ENCODE assay signal across 15 cellular contexts in the genomic region with DNA sequence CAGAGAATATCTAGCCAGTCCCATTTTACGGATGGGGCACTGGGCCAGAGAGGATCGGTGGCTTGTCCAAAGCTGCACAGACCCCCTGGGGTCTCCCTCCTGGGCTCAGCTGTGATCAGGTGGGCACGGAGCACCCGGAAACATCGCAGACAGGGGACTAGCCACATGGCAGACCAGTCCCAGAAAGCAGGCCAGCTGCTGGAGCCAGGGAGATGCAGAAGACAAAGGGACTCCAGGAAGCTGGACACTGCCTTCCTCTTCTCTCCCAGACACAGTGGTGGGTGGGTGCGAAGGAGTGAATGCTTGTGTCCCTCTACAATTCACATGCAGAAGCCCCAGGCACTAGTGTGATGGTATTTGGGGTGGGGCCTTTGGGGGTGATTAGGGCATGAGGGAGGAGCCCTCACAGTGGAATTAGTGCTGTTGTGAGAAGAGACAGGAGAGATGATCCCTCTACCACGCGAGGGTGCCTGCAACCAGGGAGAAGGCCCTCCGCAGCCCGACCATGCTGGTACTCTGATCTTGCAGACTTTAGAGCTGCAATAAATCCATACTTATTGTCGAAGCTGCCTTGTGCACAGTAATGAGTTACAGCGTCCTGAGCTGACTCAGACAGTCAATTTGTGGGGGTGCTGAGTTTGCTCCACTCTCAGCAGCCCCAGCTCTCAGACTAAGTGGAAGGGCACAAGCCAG.
DNase-seq lines count a peak whose midpoint lies in the region; ATAC-seq and TF ChIP-seq lines count a peak whose summit lies in the region.
"Had no signal": no experiment of that assay in that cellular context is flagged by ENCODE, and none has a peak within 500 bp of the region (broad histone marks: within the 10 kb centered on the region; RNA-seq: fewer than 3 reads in every experiment).

No MANE protein-coding gene starts in this region.

- intact Hi-C loops in left cardiac atrium (cut with DNase I): no loop called here
- intact Hi-C loops in breast epithelium (cut with DNase I; ENCODE audit: low total_unique reads): loop anchor here (2.0 kb wide), 1 partner anchor 17 kb away; no protein-coding TSS in a partner anchor

- ATAC-seq in left cardiac atrium: peak; percentile 9 to 51
- ATAC-seq: activated naive CD8-positive, alpha-beta T cell treated with anti-CD3 and anti-CD28 coated beads, Interleukin-2, amount 50 U/mL, for 24 hours; stimulated activated effector memory CD8-positive, alpha-beta T cell treated with anti-CD3 and anti-CD28 coated beads, Interleukin-12 subunit alpha, Interleukin-12 subunit beta, amount 100 ng/mL, for 72 hours had no signal

- peaks cover 10% of the 10 kb centered on the region for H3K27me3 Mint-ChIP-seq in osteocyte (ENCODE audit: unreplicated experiment)
- H3K27me3 Mint-ChIP-seq: activated naive CD8-positive, alpha-beta T cell treated with anti-CD3 and anti-CD28 coated beads, Interleukin-2, amount 50 U/mL, for 24 hours had no signal

- peaks cover 10% of the 10 kb centered on the region for H3K4me1 ChIP-seq in NT2/D1 (ENCODE audit: insufficient read depth, insufficient read length)
- H3K4me1 ChIP-seq in breast epithelium: peaks cover 7 to 12% of the 10 kb centered on the region in 2 donors

- no peak overlapping the region for H3K4me3 Mint-ChIP-seq in osteocyte (ENCODE audit: unreplicated experiment)
- H3K4me3 Mint-ChIP-seq: activated naive CD8-positive, alpha-beta T cell treated with anti-CD3 and anti-CD28 coated beads, Interleukin-2, amount 50 U/mL, for 24 hours; dendritic cell treated with granulocyte-macrophage colony-stimulating factor and Interleukin-4, amounts not matched to agents 40 ng/mL and 50 ng/mL, for 4 days; stimulated activated effector memory CD8-positive, alpha-beta T cell treated with anti-CD3 and anti-CD28 coated beads, Interleukin-12 subunit alpha, Interleukin-12 subunit beta, amount 100 ng/mL, for 72 hours had no signal

- DNase-seq in ELF-1 (ENCODE audit: low read depth, low spot score): peak; percentile 12
- no peak for DNase-seq in NT2/D1 (ENCODE audit: low read depth, low spot score)
- DNase-seq in left cardiac atrium: no peak
- peak; percentile 81 for DNase-seq in osteocyte (ENCODE audit: extremely low spot score, unreplicated experiment)
- DNase-seq in retina: no peak
- DNase-seq in breast epithelium (ENCODE audit: low spot score in 2 of 2): no peak
- DNase-seq in NCI-H345 treated with DMSO at 0.1 percent for 48 hours (lab: John Stamatoyannopoulos, UW; ENCODE audit: unreplicated experiment): no peak
- DNase-seq: activated naive CD8-positive, alpha-beta T cell treated with anti-CD3 and anti-CD28 coated beads, Interleukin-2, amount 50 U/mL, for 24 hours; KG1; NCI-H146; stimulated activated CD4-positive, alpha-beta T cell treated with anti-CD3 and anti-CD28 coated beads, Interleukin-4, amount 100 ng/mL, for 1 hour had no signal

- H3K4me3 ChIP-seq in NT2/D1 (ENCODE audit: insufficient read length, low read depth) (no peak overlapping the region), breast epithelium (peak overlapping the region in 1 of 3 donors; percentile 28)
- H3K4me3 ChIP-seq: SK-N-MC had no signal

- H3K36me3 ChIP-seq in NT2/D1 (ENCODE audit: insufficient read depth, insufficient read length, low read length) (no peaks in the 10 kb centered on the region), breast epithelium (no peaks in the 10 kb centered on the region)

- H3K9me3 ChIP-seq in NT2/D1 (ENCODE audit: insufficient read depth, low read length) (no peaks in the 10 kb centered on the region), breast epithelium (no peaks in the 10 kb centered on the region)

- H3K27ac ChIP-seq in breast epithelium: peak overlapping the region in 1 of 2 donors; percentile 13
- H3K27ac ChIP-seq: SK-N-MC, VCaP had no signal

- no peak for TF ChIP-seq POLR2A in breast epithelium (IDR thresholded peaks at IDR 0.05)

- H3K36me3 Mint-ChIP-seq in osteocyte (ENCODE audit: unreplicated experiment): no peaks in the 10 kb centered on the region
- H3K36me3 Mint-ChIP-seq: stimulated activated effector memory CD8-positive, alpha-beta T cell treated with anti-CD3 and anti-CD28 coated beads, Interleukin-12 subunit alpha, Interleukin-12 subunit beta, amount 100 ng/mL, for 72 hours had no signal

- H3K27me3 ChIP-seq in NT2/D1 (ENCODE audit: insufficient read depth, insufficient read length) (no peaks in the 10 kb centered on the region), breast epithelium (no peaks in the 10 kb centered on the region)

- H3K4me1 Mint-ChIP-seq in osteocyte (ENCODE audit: unreplicated experiment): peaks cover 6% of the 10 kb centered on the region
- H3K4me1 Mint-ChIP-seq: activated naive CD8-positive, alpha-beta T cell treated with anti-CD3 and anti-CD28 coated beads, Interleukin-2, amount 50 U/mL, for 24 hours; stimulated activated effector memory CD8-positive, alpha-beta T cell treated with anti-CD3 and anti-CD28 coated beads, Interleukin-12 subunit alpha, Interleukin-12 subunit beta, amount 100 ng/mL, for 72 hours had no signal

- no peaks in the 10 kb centered on the region for H3K9me3 Mint-ChIP-seq in osteocyte (ENCODE audit: unreplicated experiment)
- H3K9me3 Mint-ChIP-seq: activated naive CD8-positive, alpha-beta T cell treated with anti-CD3 and anti-CD28 coated beads, Interleukin-2, amount 50 U/mL, for 24 hours; dendritic cell treated with granulocyte-macrophage colony-stimulating factor and Interleukin-4, amounts not matched to agents 40 ng/mL and 50 ng/mL, for 4 days; stimulated activated effector memory CD8-positive, alpha-beta T cell treated with anti-CD3 and anti-CD28 coated beads, Interleukin-12 subunit alpha, Interleukin-12 subunit beta, amount 100 ng/mL, for 72 hours had no signal

- H3K9ac ChIP-seq in NT2/D1 (ENCODE audit: insufficient read length, low read depth): peak overlapping the region; percentile 51

- H3K27ac Mint-ChIP-seq in osteocyte (ENCODE audit: unreplicated experiment): no peak overlapping the region
- H3K27ac Mint-ChIP-seq: activated naive CD8-positive, alpha-beta T cell treated with anti-CD3 and anti-CD28 coated beads, Interleukin-2, amount 50 U/mL, for 24 hours; dendritic cell treated with granulocyte-macrophage colony-stimulating factor and Interleukin-4, amounts not matched to agents 40 ng/mL and 50 ng/mL, for 4 days; stimulated activated effector memory CD8-positive, alpha-beta T cell treated with anti-CD3 and anti-CD28 coated beads, Interleukin-12 subunit alpha, Interleukin-12 subunit beta, amount 100 ng/mL, for 72 hours had no signal

- TF ChIP-seq CTCF in osteocyte (IDR thresholded peaks at IDR 0.05): no peak
- no peak for TF ChIP-seq CTCF in breast epithelium (IDR thresholded peaks at IDR 0.05)

Comparison
In these comparisons a context has a peak if more than half of its experiments do, and no peak if none do; other contexts are left out.
1. DNase-seq: peak in ELF-1 (single experiment) and osteocyte (single experiment); none in NT2/D1 (single experiment), left cardiac atrium (single experiment), retina (single experiment), breast epithelium (0 of 2) and NCI-H345 treated with DMSO at 0.1 percent for 48 hours (single experiment).